Comparison of ENCODE assay signal across 8 cellular contexts in the genomic region with DNA sequence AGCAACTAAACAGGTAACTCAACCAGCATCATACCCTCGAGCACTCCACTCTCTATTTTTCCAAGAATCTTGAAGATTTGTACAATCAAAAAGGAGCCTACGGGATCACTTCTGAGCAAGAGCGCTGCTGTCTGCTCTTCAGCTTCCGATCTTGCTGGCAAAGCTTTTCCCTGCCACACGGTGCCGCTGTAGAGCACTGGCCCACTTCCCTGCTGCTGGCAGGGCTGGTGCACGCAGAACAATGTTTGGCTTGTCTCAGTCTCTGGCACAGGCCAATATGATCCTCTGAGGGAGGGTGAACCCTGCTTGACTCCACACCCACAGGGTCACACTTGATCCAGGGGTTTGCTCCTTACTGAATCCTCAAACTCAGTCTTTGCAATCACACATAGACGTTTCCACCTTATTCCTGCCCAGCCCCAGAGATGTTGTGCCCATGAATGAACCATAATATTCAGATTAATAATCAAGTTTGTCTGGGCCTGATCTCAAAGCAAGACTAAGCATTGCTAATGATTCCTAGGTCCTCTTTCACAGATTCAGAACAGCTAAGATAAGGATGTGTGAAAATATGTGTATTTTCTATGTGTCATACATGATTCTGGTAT.
DNase-seq lines count a peak whose midpoint lies in the region; ATAC-seq, FAIRE-seq and TF ChIP-seq lines count a peak whose summit lies in the region.

No MANE protein-coding gene starts in this region.

- H3K27me3 Mint-ChIP-seq in chondrocyte (ENCODE audit: low read depth): no peaks in the 10 kb centered on the region

- POLR2A ChIA-PET in HepG2 (lab: Yijun Ruan, JAX): no interaction called here

- no peak for TF ChIP-seq EP300 in HepG2 (IDR thresholded peaks at IDR 0.05; ENCODE audit: low read depth in 2 of 2, low read length in 2 of 2)
- no peak for TF ChIP-seq EP300 in HepG2 (CRISPR knock-in tag; IDR thresholded peaks at IDR 0.05; ENCODE audit: borderline replicate concordance)
- no peak for TF ChIP-seq EP300 in stomach (IDR thresholded peaks at IDR 0.05)

- no peak overlapping the region for H3K9ac ChIP-seq in HepG2 (ENCODE audit: insufficient read depth, low read depth, low read length)

- ATAC-seq in GM21367 (IDR thresholded peaks at IDR 0.05; ENCODE audit: unreplicated experiment): peak; percentile 82
- peak; percentile 98 for ATAC-seq in HepG2

- H3K27ac Mint-ChIP-seq in chondrocyte (ENCODE audit: unreplicated experiment): peak overlapping the region; percentile 52

- H3K9me3 ChIP-seq in HepG2 (ENCODE audit: low read length) (no peaks in the 10 kb centered on the region), stomach (no peaks in the 10 kb centered on the region)

- H3K4me2 ChIP-seq in HepG2 (ENCODE audit: low read depth, low read length): no peak overlapping the region

- peaks cover 18% of the 10 kb centered on the region for H3K9me3 Mint-ChIP-seq in chondrocyte (ENCODE audit: low read depth)

- WGBS in HepG2 (ENCODE audit: low lambda C conversion rate): 8% methylated on average over 5 of the region's 8 CpGs
- 13 to 20% (median 18%) methylated on average over 8 of the region's 8 CpGs for WGBS in stomach, 5 donors

- H3K4me1 Mint-ChIP-seq in chondrocyte (ENCODE audit: low read depth): peaks cover 77% of the 10 kb centered on the region

- H3K79me2 ChIP-seq in HepG2 (ENCODE audit: insufficient read depth, low read length): no peaks in the 10 kb centered on the region

- H3K27ac ChIP-seq in HepG2 (ENCODE audit: extremely low read length, insufficient read depth, low read length) (no peak overlapping the region), stomach (no peak overlapping the region)

- peak; percentile 37 for DNase-seq in ELR (ENCODE audit: low read depth)
- peak; percentile 42 for DNase-seq in HPDE6-E6E7 (ENCODE audit: extremely low spot score)
- DNase-seq in SK-N-DZ (ENCODE audit: low spot score): peak; percentile 40
- DNase-seq in chondrocyte (ENCODE audit: low spot score): no peak
- peak; percentile 46 for DNase-seq in HepG2 (ENCODE audit: low spot score)
- peak; percentile 80 for DNase-seq in stomach
- no peak for DNase-seq in activated CD4-positive, CD25-positive, alpha-beta regulatory T cell (lab: John Stamatoyannopoulos, UW)

- H3K4me1 ChIP-seq in HepG2 (ENCODE audit: insufficient read depth, low read length) (no peaks in the 10 kb centered on the region), stomach (peaks cover 0 to 41% (median 21%) of the 10 kb centered on the region in 4 donors)

- intact Hi-C loops in HepG2 (cut with micrococcal nuclease; ENCODE audit: unreplicated experiment) (loop anchor here (1.0 kb wide), 1 partner anchor 794 kb away; no protein-coding TSS in a partner anchor), stomach (cut with DNase I; ENCODE audit: low total_unique reads) (no loop called here)

- H3K4me3 ChIP-seq in HepG2 (replicated peaks in 1 of 3; ENCODE audit: insufficient read depth in 1 of 3, low read depth in 2 of 3, low read length in 3 of 3) (no peak overlapping the region), stomach (no peak overlapping the region)

- H4K20me1 ChIP-seq in HepG2 (ENCODE audit: insufficient read depth, low read length): no peaks in the 10 kb centered on the region

- in situ Hi-C loops in HepG2 (cut with HindIII; ENCODE audit: extremely low pct_ligation_motif_present, low pct_unique_long_range_greater_than_20kb): loop anchor here (10.0 kb wide), 1 partner anchor 795 kb away; no protein-coding TSS in a partner anchor

- TF ChIP-seq POLR2A in HepG2 (IDR thresholded peaks at IDR 0.05; ENCODE audit: insufficient read depth in 1 of 2, low read depth in 2 of 2, low read length in 2 of 2) (no peak), stomach (IDR thresholded peaks at IDR 0.05) (no peak)

- H2AFZ ChIP-seq in HepG2 (ENCODE audit: low read length): no peak overlapping the region

- H3K4me3 Mint-ChIP-seq in chondrocyte (ENCODE audit: unreplicated experiment): no peak overlapping the region

- H3K27me3 ChIP-seq in HepG2 (ENCODE audit: control insufficient read depth in 1 of 2, insufficient read depth in 2 of 2, low read length in 2 of 2): no peaks in the 10 kb centered on the region
- no peaks in the 10 kb centered on the region for H3K27me3 ChIP-seq in stomach

- TF ChIP-seq RAD21 in HepG2 (CRISPR knock-in tag; IDR thresholded peaks at IDR 0.05): peak; percentile 73

- H3K36me3 Mint-ChIP-seq in chondrocyte (ENCODE audit: low read depth): no peaks in the 10 kb centered on the region

- FAIRE-seq in HepG2 (lab: Jason Lieb, UNC): peak; percentile 72

- CTCF ChIA-PET in HepG2 (lab: Yijun Ruan, JAX; ENCODE audit: low intra/inter-chr PET ratio, low total read pairs): interaction anchor here (1.7 kb wide), 1 partner anchor 793 kb away, joined by 15 read pairs; no protein-coding TSS in a partner anchor

- TF ChIP-seq CTCF in chondrocyte (IDR thresholded peaks at IDR 0.05) (peak; percentile 87), HepG2 (CRISPR knock-in tag; IDR thresholded peaks at IDR 0.05) (peak; percentile 94), stomach (IDR thresholded peaks at IDR 0.05) (peak in 5 of 7 experiments; percentile 58 to 85 (median 78))

- BruUV-seq in HepG2 (replicated peaks; lab: Mats Ljungman, UMichigan): no TSS peak

- no peaks in the 10 kb centered on the region for H3K36me3 ChIP-seq in HepG2 (replicated peaks in 1 of 2; ENCODE audit: control insufficient read depth in 1 of 2, insufficient read depth in 2 of 2, low read length in 2 of 2)
- no peaks in the 10 kb centered on the region for H3K36me3 ChIP-seq in stomach

TF ChIP-seq in HepG2, 621 proteins besides CTCF, POLR2A, EP300 and RAD21 (continues in another document):
- TF ChIP-seq SMARCC2 (IDR thresholded peaks at IDR 0.05): no peak
- no peak for TF ChIP-seq ZNF33A (CRISPR knock-in tag; IDR thresholded peaks at IDR 0.05; ENCODE audit: borderline replicate concordance)
- TF ChIP-seq SMAD3 (CRISPR knock-in tag; IDR thresholded peaks at IDR 0.05): 0 out of 2 replicates have a peak, but pooled peaks have one; percentile 68
- no peak for TF ChIP-seq MAFF (IDR thresholded peaks at IDR 0.05; ENCODE audit: low read depth, low read length)
- TF ChIP-seq SRY (CRISPR knock-in tag; IDR thresholded peaks at IDR 0.05): no peak
- TF ChIP-seq, protein P1, sequence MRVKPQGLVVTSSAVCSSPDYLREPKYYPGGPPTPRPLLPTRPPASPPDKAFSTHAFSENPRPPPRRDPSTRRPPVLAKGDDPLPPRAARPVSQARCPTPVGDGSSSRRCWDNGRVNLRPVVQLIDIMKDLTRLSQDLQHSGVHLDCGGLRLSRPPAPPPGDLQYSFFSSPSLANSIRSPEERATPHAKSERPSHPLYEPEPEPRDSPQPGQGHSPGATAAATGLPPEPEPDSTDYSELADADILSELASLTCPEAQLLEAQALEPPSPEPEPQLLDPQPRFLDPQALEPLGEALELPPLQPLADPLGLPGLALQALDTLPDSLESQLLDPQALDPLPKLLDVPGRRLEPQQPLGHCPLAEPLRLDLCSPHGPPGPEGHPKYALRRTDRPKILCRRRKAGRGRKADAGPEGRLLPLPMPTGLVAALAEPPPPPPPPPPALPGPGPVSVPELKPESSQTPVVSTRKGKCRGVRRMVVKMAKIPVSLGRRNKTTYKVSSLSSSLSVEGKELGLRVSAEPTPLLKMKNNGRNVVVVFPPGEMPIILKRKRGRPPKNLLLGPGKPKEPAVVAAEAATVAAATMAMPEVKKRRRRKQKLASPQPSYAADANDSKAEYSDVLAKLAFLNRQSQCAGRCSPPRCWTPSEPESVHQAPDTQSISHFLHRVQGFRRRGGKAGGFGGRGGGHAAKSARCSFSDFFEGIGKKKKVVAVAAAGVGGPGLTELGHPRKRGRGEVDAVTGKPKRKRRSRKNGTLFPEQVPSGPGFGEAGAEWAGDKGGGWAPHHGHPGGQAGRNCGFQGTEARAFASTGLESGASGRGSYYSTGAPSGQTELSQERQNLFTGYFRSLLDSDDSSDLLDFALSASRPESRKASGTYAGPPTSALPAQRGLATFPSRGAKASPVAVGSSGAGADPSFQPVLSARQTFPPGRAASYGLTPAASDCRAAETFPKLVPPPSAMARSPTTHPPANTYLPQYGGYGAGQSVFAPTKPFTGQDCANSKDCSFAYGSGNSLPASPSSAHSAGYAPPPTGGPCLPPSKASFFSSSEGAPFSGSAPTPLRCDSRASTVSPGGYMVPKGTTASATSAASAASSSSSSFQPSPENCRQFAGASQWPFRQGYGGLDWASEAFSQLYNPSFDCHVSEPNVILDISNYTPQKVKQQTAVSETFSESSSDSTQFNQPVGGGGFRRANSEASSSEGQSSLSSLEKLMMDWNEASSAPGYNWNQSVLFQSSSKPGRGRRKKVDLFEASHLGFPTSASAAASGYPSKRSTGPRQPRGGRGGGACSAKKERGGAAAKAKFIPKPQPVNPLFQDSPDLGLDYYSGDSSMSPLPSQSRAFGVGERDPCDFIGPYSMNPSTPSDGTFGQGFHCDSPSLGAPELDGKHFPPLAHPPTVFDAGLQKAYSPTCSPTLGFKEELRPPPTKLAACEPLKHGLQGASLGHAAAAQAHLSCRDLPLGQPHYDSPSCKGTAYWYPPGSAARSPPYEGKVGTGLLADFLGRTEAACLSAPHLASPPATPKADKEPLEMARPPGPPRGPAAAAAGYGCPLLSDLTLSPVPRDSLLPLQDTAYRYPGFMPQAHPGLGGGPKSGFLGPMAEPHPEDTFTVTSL (CRISPR knock-in tag; IDR thresholded peaks at IDR 0.05; ENCODE audit: borderline replicate concordance): no peak
- TF ChIP-seq ZNF253 (CRISPR knock-in tag; IDR thresholded peaks at IDR 0.05; ENCODE audit: borderline replicate concordance): no peak
- TF ChIP-seq CBX5 (CRISPR knock-in tag; IDR thresholded peaks at IDR 0.05; ENCODE audit: borderline replicate concordance): 0 out of 2 replicates have a peak, but pooled peaks have one; percentile 26
- TF ChIP-seq JARID2 (CRISPR knock-in tag; IDR thresholded peaks at IDR 0.05; ENCODE audit: insufficient replicate concordance): no peak
- TF ChIP-seq NFE2L2 (IDR thresholded peaks at IDR 0.05; ENCODE audit: low read length): no peak
- TF ChIP-seq, protein P2, sequence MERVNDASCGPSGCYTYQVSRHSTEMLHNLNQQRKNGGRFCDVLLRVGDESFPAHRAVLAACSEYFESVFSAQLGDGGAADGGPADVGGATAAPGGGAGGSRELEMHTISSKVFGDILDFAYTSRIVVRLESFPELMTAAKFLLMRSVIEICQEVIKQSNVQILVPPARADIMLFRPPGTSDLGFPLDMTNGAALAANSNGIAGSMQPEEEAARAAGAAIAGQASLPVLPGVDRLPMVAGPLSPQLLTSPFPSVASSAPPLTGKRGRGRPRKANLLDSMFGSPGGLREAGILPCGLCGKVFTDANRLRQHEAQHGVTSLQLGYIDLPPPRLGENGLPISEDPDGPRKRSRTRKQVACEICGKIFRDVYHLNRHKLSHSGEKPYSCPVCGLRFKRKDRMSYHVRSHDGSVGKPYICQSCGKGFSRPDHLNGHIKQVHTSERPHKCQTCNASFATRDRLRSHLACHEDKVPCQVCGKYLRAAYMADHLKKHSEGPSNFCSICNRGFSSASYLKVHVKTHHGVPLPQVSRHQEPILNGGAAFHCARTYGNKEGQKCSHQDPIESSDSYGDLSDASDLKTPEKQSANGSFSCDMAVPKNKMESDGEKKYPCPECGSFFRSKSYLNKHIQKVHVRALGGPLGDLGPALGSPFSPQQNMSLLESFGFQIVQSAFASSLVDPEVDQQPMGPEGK (CRISPR knock-in tag; IDR thresholded peaks at IDR 0.05): 0 out of 2 replicates have a peak, but pooled peaks have one; percentile 28

Comparison
In these comparisons a context has a peak if more than half of its experiments do, and no peak if none do; other contexts are left out.
1. DNase-seq: peak in ELR (single experiment), HPDE6-E6E7 (single experiment), SK-N-DZ (single experiment), HepG2 (single experiment) and stomach (single experiment); none in chondrocyte (single experiment) and activated CD4-positive, CD25-positive, alpha-beta regulatory T cell (0 of 4).
2. Peak in every context shown above with its lines, with median percentiles within 50 percentile points of each other: CTCF ChIP-seq.